ENCODE assay signal across 10 cellular contexts in genomic region chr12:19893514-19893913, GRCh38.
DNase-seq lines count a peak whose midpoint lies in the region; ATAC-seq and TF ChIP-seq lines count a peak whose summit lies in the region.
"Had no signal": no experiment of that assay in that cellular context is flagged by ENCODE, and none has a peak within 500 bp of the region (broad histone marks: within the 10 kb centered on the region; RNA-seq: fewer than 3 reads in every experiment).

No MANE protein-coding gene starts in this region.

- WGBS in aorta, 2 donors, result 92 to 100% methylated on average over 1 of the region's 1 CpG

- no peaks in the 10 kb centered on the region for H3K36me3 Mint-ChIP-seq in stimulated activated naive B cell treated with anti-CD40 and anti-IgM and Interleukin-4, amounts not matched to agents 10 μg/mL and 1 μg/mL and 100 μg/mL, for 72 hours

- no peaks in the 10 kb centered on the region for H3K27me3 Mint-ChIP-seq in stimulated activated naive B cell treated with anti-CD40 and anti-IgM and Interleukin-4, amounts not matched to agents 10 μg/mL and 1 μg/mL and 100 μg/mL, for 72 hours

- DNase-seq in H7, result peak; percentile 18
- no peak for DNase-seq in left ventricle myocardium superior
- no peak for DNase-seq in cerebellar cortex (ENCODE audit: low spot score)
- no peak for DNase-seq in aorta
- no peak for DNase-seq in retina
- DNase-seq in stimulated activated naive B cell treated with anti-CD40 and anti-IgM and Interleukin-4, amounts not matched to agents 10 μg/mL and 1 μg/mL and 100 μg/mL, for 72 hours, result no peak
- DNase-seq: DMS79, MG63 had no signal

- H3K9me3 ChIP-seq in aorta (ENCODE audit: control insufficient read depth, low read length), result no peaks in the 10 kb centered on the region
- H3K9me3 ChIP-seq: MG63 had no signal

- H3K4me1 ChIP-seq in ACC112 (ENCODE audit: control insufficient read depth, insufficient read depth, low read length, unreplicated experiment) (peaks cover 10% of the 10 kb centered on the region), aorta (ENCODE audit: control insufficient read depth in 1 of 2, insufficient read depth in 2 of 2, low read length in 2 of 2) (peaks cover 0 to 5% of the 10 kb centered on the region in 2 donors)

- peak overlapping the region; percentile 26 for H2AFZ ChIP-seq in ACC112 (ENCODE audit: low read length, unreplicated experiment)

- ATAC-seq in SK-N-SH treated with all-trans-retinoic acid at 6 μM for 48 hours, result peak; percentile 90
- peak; percentile 65 for ATAC-seq in left ventricle myocardium superior
- no peak for ATAC-seq in aorta (ENCODE audit: low FRiP score)
- no peak for ATAC-seq in stimulated activated naive B cell treated with anti-CD40 and anti-IgM and Interleukin-4, amounts not matched to agents 10 μg/mL and 1 μg/mL and 100 μg/mL, for 72 hours (replicated peaks)

- no peaks in the 10 kb centered on the region for H3K79me2 ChIP-seq in ACC112 (ENCODE audit: control insufficient read depth, insufficient read depth, low read length, unreplicated experiment)

- H3K36me3 ChIP-seq in ACC112 (ENCODE audit: insufficient read depth, low read length) (no peaks in the 10 kb centered on the region), H7 (replicated peaks; ENCODE audit: control insufficient read depth, insufficient read depth, low read length) (no peaks in the 10 kb centered on the region), aorta (ENCODE audit: control insufficient read depth in 1 of 2, insufficient read depth in 2 of 2, low read length in 1 of 2) (no peaks in the 10 kb centered on the region)
- H3K36me3 ChIP-seq: MG63 had no signal

- H3K4me3 Mint-ChIP-seq in stimulated activated naive B cell treated with anti-CD40 and anti-IgM and Interleukin-4, amounts not matched to agents 10 μg/mL and 1 μg/mL and 100 μg/mL, for 72 hours, result no peak overlapping the region

- peak overlapping the region; percentile 40 for H3K27ac ChIP-seq in ACC112 (ENCODE audit: low read depth, low read length)
- peak overlapping the region in 1 of 2 donors; percentile 67 for H3K27ac ChIP-seq in aorta (ENCODE audit: low read depth in 1 of 2, low read length in 2 of 2)

- intact Hi-C loops in left ventricle myocardium superior (cut with micrococcal nuclease) (no loop called here), aorta (cut with DNase I) (loop anchor here in 1 of 2 donors (5.0 kb wide), 1 partner anchor 116 kb away; no protein-coding TSS in a partner anchor)

- no peaks in the 10 kb centered on the region for H3K4me1 Mint-ChIP-seq in stimulated activated naive B cell treated with anti-CD40 and anti-IgM and Interleukin-4, amounts not matched to agents 10 μg/mL and 1 μg/mL and 100 μg/mL, for 72 hours

- H3K27me3 ChIP-seq in ACC112 (ENCODE audit: insufficient read depth, low read length) (no peaks in the 10 kb centered on the region), H7 (ENCODE audit: control insufficient read depth, insufficient read depth, low read length) (no peaks in the 10 kb centered on the region), aorta (ENCODE audit: control insufficient read depth in 1 of 2, insufficient read depth in 2 of 2, low read length in 1 of 2) (no peaks in the 10 kb centered on the region)
- H3K27me3 ChIP-seq: MG63 had no signal

- H3K4me3 ChIP-seq in ACC112 (ENCODE audit: low read depth, low read length) (no peak overlapping the region), H7 (ENCODE audit: insufficient read depth, low read depth, low read length) (no peak overlapping the region), aorta (ENCODE audit: low read length in 2 of 2) (no peak overlapping the region)
- H3K4me3 ChIP-seq: MG63 had no signal

- H3K9me3 Mint-ChIP-seq in stimulated activated naive B cell treated with anti-CD40 and anti-IgM and Interleukin-4, amounts not matched to agents 10 μg/mL and 1 μg/mL and 100 μg/mL, for 72 hours, result no peaks in the 10 kb centered on the region

- H3K27ac Mint-ChIP-seq in stimulated activated naive B cell treated with anti-CD40 and anti-IgM and Interleukin-4, amounts not matched to agents 10 μg/mL and 1 μg/mL and 100 μg/mL, for 72 hours, result no peak overlapping the region

TF ChIP-seq in SK-N-SH treated with all-trans-retinoic acid at 6 μM for 48 hours, 23 proteins besides CTCF, POLR2A, EP300 and RAD21:
- TF ChIP-seq BACH2 (CRISPR knock-in tag; IDR thresholded peaks at IDR 0.05; ENCODE audit: borderline replicate concordance), result no peak
- TF ChIP-seq PPARA (CRISPR knock-in tag; IDR thresholded peaks at IDR 0.05; ENCODE audit: borderline replicate concordance), result no peak
- no peak for TF ChIP-seq ZC3H10 (CRISPR knock-in tag; IDR thresholded peaks at IDR 0.05)
- no peak for TF ChIP-seq SNAI2 (CRISPR knock-in tag; IDR thresholded peaks at IDR 0.05)
- TF ChIP-seq ARNTL (CRISPR knock-in tag; IDR thresholded peaks at IDR 0.05; ENCODE audit: borderline replicate concordance, low read depth), result no peak
- TF ChIP-seq POU6F1 (CRISPR knock-in tag; IDR thresholded peaks at IDR 0.05; ENCODE audit: borderline replicate concordance, low read depth), result no peak
- TF ChIP-seq CREB5 (CRISPR knock-in tag; IDR thresholded peaks at IDR 0.05; ENCODE audit: low read depth), result no peak
- no peak for TF ChIP-seq TOX (CRISPR knock-in tag; IDR thresholded peaks at IDR 0.05; ENCODE audit: borderline replicate concordance)
- no peak for TF ChIP-seq ZFP30 (CRISPR knock-in tag; IDR thresholded peaks at IDR 0.05)
- no peak for TF ChIP-seq ZNF8 (CRISPR knock-in tag; IDR thresholded peaks at IDR 0.05)
- no peak for TF ChIP-seq CSDC2 (CRISPR knock-in tag; IDR thresholded peaks at IDR 0.05)
- no peak for TF ChIP-seq PATZ1 (CRISPR knock-in tag; IDR thresholded peaks at IDR 0.05; ENCODE audit: borderline replicate concordance)
- no peak for TF ChIP-seq ESRRG (CRISPR knock-in tag; IDR thresholded peaks at IDR 0.05)

Comparison
In these comparisons a context has a peak if more than half of its experiments do, and no peak if none do; other contexts are left out.
1. ATAC-seq: peak in SK-N-SH treated with all-trans-retinoic acid at 6 μM for 48 hours (single experiment) and left ventricle myocardium superior (single experiment); none in aorta (single experiment) and stimulated activated naive B cell treated with anti-CD40 and anti-IgM and Interleukin-4, amounts not matched to agents 10 μg/mL and 1 μg/mL and 100 μg/mL, for 72 hours (0 of 2).